9 cellular contexts compared by ENCODE assay signal in genomic region chr21:44931501-44932365, GRCh38. TPM values are rescaled to one million over a fixed set of nuclear protein-coding genes. Genes with fewer than 3 reads are reported as not detected.
A peak's percentile ranks its signal among the peaks of the same experiment; 100 is the strongest.
DNase-seq lines count a peak whose midpoint lies in the region; ATAC-seq, FAIRE-seq and TF ChIP-seq lines count a peak whose summit lies in the region.
"Had no signal": no experiment of that assay in that cellular context is flagged by ENCODE, and none has a peak within 500 bp of the region (broad histone marks: within the 10 kb centered on the region; RNA-seq: fewer than 3 reads in every experiment).

No MANE protein-coding gene starts in this region.

- H3K27ac ChIP-seq in endothelial cell of umbilical vein (ENCODE audit: insufficient read depth, low read depth, low read length) (no peak overlapping the region), osteoblast (ENCODE audit: low read depth, low read length) (peak overlapping the region; percentile 23)

- H3K36me3 ChIP-seq in endothelial cell of umbilical vein (ENCODE audit: control insufficient read depth in 2 of 2, extremely low read depth in 1 of 2, insufficient read depth in 2 of 2, low read length in 2 of 2) = no peaks in the 10 kb centered on the region
- H3K36me3 ChIP-seq in osteoblast (ENCODE audit: insufficient read depth, low read length) = no peaks in the 10 kb centered on the region

- POLR2A ChIA-PET in endothelial cell of umbilical vein (lab: Charles Lee) = interaction anchor here (1.1 kb wide), 1 partner anchor 39 kb away, joined by 3 read pairs; no protein-coding TSS in a partner anchor

- H3K9me3 ChIP-seq in endothelial cell of umbilical vein (replicated peaks; ENCODE audit: control insufficient read depth, insufficient read depth, low read length) = no peaks in the 10 kb centered on the region
- H3K9me3 ChIP-seq in osteoblast (ENCODE audit: low read depth, low read length) = no peaks in the 10 kb centered on the region

- H3K9me1 ChIP-seq in endothelial cell of umbilical vein (replicated peaks; ENCODE audit: control insufficient read depth, extremely low read depth, insufficient read depth, low read length) = no peaks in the 10 kb centered on the region

- H3K4me3 ChIP-seq in endothelial cell of umbilical vein (replicated peaks in 1 of 3; ENCODE audit: insufficient read depth in 1 of 3, low read depth in 1 of 3, low read length in 3 of 3) = peak overlapping the region in 2 of 3 experiments; percentile 26 to 31
- peak overlapping the region; percentile 73 for H3K4me3 ChIP-seq in osteoblast (ENCODE audit: insufficient read depth, low read length)
- H3K4me3 ChIP-seq: lung had no signal

- CTCF ChIA-PET in endothelial cell of umbilical vein (lab: Charles Lee) = interaction anchor here (0.6 to 3.4 kb wide), 35 partner anchors 13 to 981 kb away, joined by 3 to 62 read pairs (median 4); partner anchors contain the start of genes PTTG1IP, SUMO3 and UBE2G2

- DNase-seq in D721Med (ENCODE audit: insufficient read length, low spot score) (peak; percentile 61), NCI-H69 (lab: John Stamatoyannopoulos, UW) (peak; percentile 52), endothelial cell of umbilical vein (ENCODE audit: low read depth, low spot score) (no peak), osteoblast (ENCODE audit: insufficient read length, low spot score, missing footprints) (no peak), NCI-H1694 treated with DMSO at 0.1 percent for 48 hours (lab: John Stamatoyannopoulos, UW) (no peak), foreskin melanocyte (no peak), cerebellar cortex (ENCODE audit: low spot score) (no peak)

- intact Hi-C loops in endothelial cell of umbilical vein (cut with micrococcal nuclease) = loop anchor here (1.0 to 10.0 kb wide), 3 partner anchors 39 to 417 kb away; partner anchors contain the start of gene UBE2G2

- no peak for TF ChIP-seq CTCF in D721Med (IDR thresholded peaks at IDR 0.05; ENCODE audit: insufficient read depth, missing control alignments)
- no peak for TF ChIP-seq CTCF in endothelial cell of umbilical vein (IDR thresholded peaks at IDR 0.05; ENCODE audit: extremely low read depth in 1 of 2, insufficient read depth in 1 of 2, low read depth in 1 of 2, low read length in 2 of 2)
- no peak for TF ChIP-seq CTCF in osteoblast (IDR thresholded peaks at IDR 0.05; ENCODE audit: extremely low read depth, low read depth, low read length)

- TF ChIP-seq POLR2A in endothelial cell of umbilical vein (IDR thresholded peaks at IDR 0.05; ENCODE audit: low read depth, low read length) = no peak

- H3K27me3 ChIP-seq in endothelial cell of umbilical vein (ENCODE audit: control insufficient read depth in 2 of 2, insufficient read depth in 2 of 2, low read length in 2 of 2) = peaks cover 7 to 13% of the 10 kb centered on the region in 2 experiments
- peaks cover 5% of the 10 kb centered on the region for H3K27me3 ChIP-seq in osteoblast (ENCODE audit: insufficient read depth, low read length)

- ATAC-seq in GM18868 (IDR thresholded peaks at IDR 0.05; ENCODE audit: unreplicated experiment) = no peak

- no peaks in the 10 kb centered on the region for H3K79me2 ChIP-seq in endothelial cell of umbilical vein (ENCODE audit: control insufficient read depth, insufficient read depth, low read length)
- H3K79me2 ChIP-seq in osteoblast (ENCODE audit: insufficient read depth, low read length) = no peaks in the 10 kb centered on the region

- dilution Hi-C loops in endothelial cell of umbilical vein (cut with MboI; ENCODE audit: extremely low pct_ligation_motif_present, low sequenced_read_pairs) = loop anchor here (25.0 kb wide), 1 partner anchor 206 kb away; no protein-coding TSS in a partner anchor

- H4K20me1 ChIP-seq in endothelial cell of umbilical vein (replicated peaks; ENCODE audit: control insufficient read depth, extremely low read depth, insufficient read depth, low read length) = no peaks in the 10 kb centered on the region
- peaks cover 7% of the 10 kb centered on the region for H4K20me1 ChIP-seq in osteoblast (ENCODE audit: insufficient read depth, low read length)

- peak overlapping the region; percentile 50 for H2AFZ ChIP-seq in endothelial cell of umbilical vein (ENCODE audit: low read depth, low read length)
- H2AFZ ChIP-seq in osteoblast (ENCODE audit: low read length) = no peak overlapping the region

- FAIRE-seq in D721Med (lab: Jason Lieb, UNC) = no peak
- FAIRE-seq in endothelial cell of umbilical vein (lab: Jason Lieb, UNC) = no peak

- H3K4me1 ChIP-seq in endothelial cell of umbilical vein (ENCODE audit: control insufficient read depth, extremely low read depth, insufficient read depth, low read length) (peaks cover 25% of the 10 kb centered on the region), osteoblast (ENCODE audit: insufficient read depth, low read length) (peaks cover 41% of the 10 kb centered on the region)

- no peak overlapping the region for H3K9ac ChIP-seq in endothelial cell of umbilical vein (replicated peaks; ENCODE audit: extremely low read depth, insufficient read depth, low read length)

- H3K4me2 ChIP-seq in endothelial cell of umbilical vein (ENCODE audit: insufficient read depth, low read length) = peak overlapping the region; percentile 52
- peak overlapping the region; percentile 76 for H3K4me2 ChIP-seq in osteoblast (ENCODE audit: insufficient read depth, low read length)

- no TSS peak for BruUV-seq in endothelial cell of umbilical vein (replicated peaks; lab: Mats Ljungman, UMichigan)

TF ChIP-seq in endothelial cell of umbilical vein, 7 proteins besides CTCF, POLR2A, EP300 and RAD21:
- TF ChIP-seq EZH2 (IDR thresholded peaks at IDR 0.05; ENCODE audit: borderline replicate concordance, low read depth, low read length, severe bottlenecking) = peak; percentile 83
- no peak for TF ChIP-seq FOS (IDR thresholded peaks at IDR 0.05; ENCODE audit: borderline replicate concordance, insufficient read depth, low read length)
- no peak for TF ChIP-seq MYC (IDR thresholded peaks at IDR 0.05; ENCODE audit: low read depth, low read length)
- no peak for TF ChIP-seq JUN (IDR thresholded peaks at IDR 0.05; ENCODE audit: borderline replicate concordance, insufficient read depth, insufficient read length, low read depth)
- TF ChIP-seq, protein P1, sequence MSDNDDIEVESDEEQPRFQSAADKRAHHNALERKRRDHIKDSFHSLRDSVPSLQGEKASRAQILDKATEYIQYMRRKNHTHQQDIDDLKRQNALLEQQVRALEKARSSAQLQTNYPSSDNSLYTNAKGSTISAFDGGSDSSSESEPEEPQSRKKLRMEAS (IDR thresholded peaks at IDR 0.05; ENCODE audit: insufficient read depth, insufficient read length) = no peak

RNA-seq across cellular contexts. Expression of gene SLX9, which starts 8.1 kb away (rescaled TPM):
- total RNA-seq in endothelial cell of umbilical vein (46.4 and 50.6 TPM in 2 replicates), osteoblast (9.4 and 10.9 TPM in 2 replicates)
- 27.0 and 27.7 TPM in 2 replicates for polyA plus RNA-seq in endothelial cell of umbilical vein
- 22.2 and 31.4 TPM in 2 replicates for polyA plus RNA-seq in endothelial cell of umbilical vein (2011; cell fraction: cytosol; rRNA removed)
- 12.9 and 19.4 TPM in 2 replicates for polyA plus RNA-seq in endothelial cell of umbilical vein (2011; cell fraction: nucleus; rRNA removed)
- 22.1 and 31.0 TPM in 2 replicates for polyA plus RNA-seq in endothelial cell of umbilical vein (2012)
- polyA minus RNA-seq in endothelial cell of umbilical vein = 5.8 and 7.4 TPM in 2 replicates
- polyA minus RNA-seq in endothelial cell of umbilical vein (2011; cell fraction: cytosol; rRNA and poly(A)+ RNA removed) = 43.1 TPM
- polyA minus RNA-seq in endothelial cell of umbilical vein (2011; cell fraction: nucleus; rRNA and poly(A)+ RNA removed) = 2.3 and 5.7 TPM in 2 replicates

RNA-seq across cellular contexts. Expression of gene ITGB2, which starts 11.0 kb away (rescaled TPM):
- total RNA-seq in endothelial cell of umbilical vein (0.65 and 0.91 TPM in 2 replicates), osteoblast (13.3 and 15.2 TPM in 2 replicates)
- polyA plus RNA-seq in endothelial cell of umbilical vein = 0.39 and 0.59 TPM in 2 replicates
- polyA plus RNA-seq in endothelial cell of umbilical vein (2011; cell fraction: cytosol; rRNA removed) = 0.26 and 0.87 TPM in 2 replicates
- 0.30 and 0.48 TPM in 2 replicates for polyA plus RNA-seq in endothelial cell of umbilical vein (2011; cell fraction: nucleus; rRNA removed)
- 0.94 and 1.9 TPM in 2 replicates for polyA plus RNA-seq in endothelial cell of umbilical vein (2012)
- polyA minus RNA-seq in endothelial cell of umbilical vein = 0.19 TPM in 1 of 2 replicates, not detected in the other
- polyA minus RNA-seq in endothelial cell of umbilical vein (2011; cell fraction: cytosol; rRNA and poly(A)+ RNA removed) = 0.72 TPM
- 0.58 TPM in 1 of 2 replicates, not detected in the other for polyA minus RNA-seq in endothelial cell of umbilical vein (2011; cell fraction: nucleus; rRNA and poly(A)+ RNA removed)

RNA-seq across cellular contexts. Expression of gene PTTG1IP, which starts 58.2 kb away (rescaled TPM):
- total RNA-seq in endothelial cell of umbilical vein (406 and 415 TPM in 2 replicates), osteoblast (413 and 480 TPM in 2 replicates)
- polyA plus RNA-seq in endothelial cell of umbilical vein = 313 and 342 TPM in 2 replicates
- 289 and 309 TPM in 2 replicates for polyA plus RNA-seq in endothelial cell of umbilical vein (2011; cell fraction: cytosol; rRNA removed)
- polyA plus RNA-seq in endothelial cell of umbilical vein (2011; cell fraction: nucleus; rRNA removed) = 194 and 204 TPM in 2 replicates
- 314 and 368 TPM in 2 replicates for polyA plus RNA-seq in endothelial cell of umbilical vein (2012)
- polyA minus RNA-seq in endothelial cell of umbilical vein = 267 and 299 TPM in 2 replicates
- 103 TPM for polyA minus RNA-seq in endothelial cell of umbilical vein (2011; cell fraction: cytosol; rRNA and poly(A)+ RNA removed)
- 77.5 and 96.0 TPM in 2 replicates for polyA minus RNA-seq in endothelial cell of umbilical vein (2011; cell fraction: nucleus; rRNA and poly(A)+ RNA removed)

Comparison
In these comparisons a context has a peak if more than half of its experiments do, and no peak if none do; other contexts are left out.
1. DNase-seq: peak in D721Med (single experiment) and NCI-H69 (single experiment); none in endothelial cell of umbilical vein (single experiment), osteoblast (single experiment), NCI-H1694 treated with DMSO at 0.1 percent for 48 hours (single experiment), foreskin melanocyte (single experiment) and cerebellar cortex (single experiment).